13 cellular contexts compared by ENCODE assay signal in the genomic region with DNA sequence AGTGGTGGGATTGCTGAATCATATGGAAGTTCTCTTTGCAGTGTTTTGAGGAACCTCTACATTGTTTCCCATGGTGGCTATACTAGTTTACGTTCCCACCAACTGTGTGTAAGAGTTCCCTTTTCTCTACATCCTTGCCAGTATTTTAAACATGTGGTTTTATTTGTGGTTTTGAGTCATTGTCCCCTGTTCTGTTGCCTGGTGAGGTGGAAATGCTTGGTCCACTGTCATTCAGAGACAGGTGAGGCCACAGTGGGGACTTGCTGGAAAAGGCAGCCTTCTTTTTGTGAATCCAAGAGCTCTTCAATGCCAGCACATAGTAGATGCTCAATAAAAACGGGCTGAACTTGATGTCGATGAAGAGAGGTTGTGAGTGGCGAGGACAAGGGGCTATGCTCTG. TPM values are rescaled to one million over a fixed set of nuclear protein-coding genes. Genes with fewer than 3 reads are reported as not detected.
A peak's percentile ranks its signal among the peaks of the same experiment; 100 is the strongest.
DNase-seq lines count a peak whose midpoint lies in the region; ATAC-seq and TF ChIP-seq lines count a peak whose summit lies in the region.
"Had no signal": no experiment of that assay in that cellular context is flagged by ENCODE, and none has a peak within 500 bp of the region (broad histone marks: within the 10 kb centered on the region; RNA-seq: fewer than 3 reads in every experiment).

No MANE protein-coding gene starts in this region.

- TF ChIP-seq POLR2A in esophagus squamous epithelium (IDR thresholded peaks at IDR 0.05) = peak in 1 of 4 donors; percentile 8

- H3K4me3 ChIP-seq in PC-9 (no peak overlapping the region), esophagus squamous epithelium (no peak overlapping the region), psoas muscle (no peak overlapping the region)
- H3K4me3 ChIP-seq: A549, pancreas had no signal

- H3K27ac ChIP-seq in PC-9 = peak overlapping the region; percentile 82
- peak overlapping the region in 3 of 4 donors; percentile 80 to 93 (median 86) for H3K27ac ChIP-seq in esophagus squamous epithelium
- no peak overlapping the region for H3K27ac ChIP-seq in psoas muscle
- H3K27ac ChIP-seq: A549, pancreas had no signal

- H3K4me3 Mint-ChIP-seq in activated CD4-positive, alpha-beta T cell treated with anti-CD3 and anti-CD28 coated beads for 36 hours = no peak overlapping the region
- no peak overlapping the region for H3K4me3 Mint-ChIP-seq in stimulated activated naive B cell treated with anti-CD40 and anti-IgM and Interleukin-4, amounts not matched to agents 10 μg/mL and 1 μg/mL and 100 μg/mL, for 72 hours

- H3K9me2 ChIP-seq in PC-9 (ENCODE audit: insufficient read depth) = no peaks in the 10 kb centered on the region

- TF ChIP-seq CTCF in PC-9 (conservative IDR thresholded peaks at IDR 0.05) = no peak
- TF ChIP-seq CTCF in esophagus squamous epithelium (IDR thresholded peaks at IDR 0.05) = no peak
- TF ChIP-seq CTCF in psoas muscle (IDR thresholded peaks at IDR 0.05) = no peak

- no peak overlapping the region for H2AFZ ChIP-seq in PC-9

- no peaks in the 10 kb centered on the region for H3K36me3 Mint-ChIP-seq in activated CD4-positive, alpha-beta T cell treated with anti-CD3 and anti-CD28 coated beads for 36 hours (ENCODE audit: low read depth)
- no peaks in the 10 kb centered on the region for H3K36me3 Mint-ChIP-seq in stimulated activated naive B cell treated with anti-CD40 and anti-IgM and Interleukin-4, amounts not matched to agents 10 μg/mL and 1 μg/mL and 100 μg/mL, for 72 hours

- peak; percentile 47 for DNase-seq in activated CD4-positive, alpha-beta T cell treated with anti-CD3 and anti-CD28 coated beads for 36 hours
- DNase-seq in activated CD4-positive, alpha-beta T cell treated with anti-CD3 and anti-CD28 coated beads, Interleukin-2, amount 50 U/mL, for 1 hour = no peak
- DNase-seq in PC-9 (peak; percentile 71 to 98), esophagus squamous epithelium (lab: John Stamatoyannopoulos, UW) (no peak), globus pallidus (ENCODE audit: low spot score) (no peak), psoas muscle (no peak), left colon (no peak)
- DNase-seq in stimulated activated naive B cell treated with anti-CD40 and anti-IgM and Interleukin-4, amounts not matched to agents 10 μg/mL and 1 μg/mL and 100 μg/mL, for 72 hours = peak; percentile 12
- DNase-seq: dermis blood vessel endothelial cell, NCI-H1436 treated with DMSO at 0.1 percent for 48 hours, pancreas, Right ventricle myocardium superior had no signal

- peaks cover 9% of the 10 kb centered on the region for H3K27me3 Mint-ChIP-seq in activated CD4-positive, alpha-beta T cell treated with anti-CD3 and anti-CD28 coated beads for 36 hours
- H3K27me3 Mint-ChIP-seq in stimulated activated naive B cell treated with anti-CD40 and anti-IgM and Interleukin-4, amounts not matched to agents 10 μg/mL and 1 μg/mL and 100 μg/mL, for 72 hours = peaks cover 5% of the 10 kb centered on the region in 2 donors

- peak; percentile 36 for ATAC-seq in activated CD4-positive, alpha-beta T cell treated with anti-CD3 and anti-CD28 coated beads for 36 hours
- ATAC-seq in stimulated activated naive B cell treated with anti-CD40 and anti-IgM and Interleukin-4, amounts not matched to agents 10 μg/mL and 1 μg/mL and 100 μg/mL, for 72 hours (replicated peaks) = peak; percentile 84 to 88
- ATAC-seq in psoas muscle (no peak), left colon (no peak)
- ATAC-seq: A549, pancreas had no signal

- H3K4me2 ChIP-seq in PC-9 = peak overlapping the region; percentile 3; the same call in 1 of the 2 replicates
- H3K4me2 ChIP-seq: A549 had no signal

- no peaks in the 10 kb centered on the region for H3K27me3 ChIP-seq in PC-9 (ENCODE audit: insufficient read depth, low read depth)
- H3K27me3 ChIP-seq in esophagus squamous epithelium = no peaks in the 10 kb centered on the region
- no peaks in the 10 kb centered on the region for H3K27me3 ChIP-seq in psoas muscle (ENCODE audit: insufficient read depth in 3 of 3, low read length in 2 of 3)
- H3K27me3 ChIP-seq: pancreas had no signal

- H3K4me1 ChIP-seq in PC-9 (replicated peaks; ENCODE audit: insufficient read depth) (peaks cover 76% of the 10 kb centered on the region), esophagus squamous epithelium (peaks cover 37 to 67% (median 42%) of the 10 kb centered on the region in 3 donors), psoas muscle (no peaks in the 10 kb centered on the region)

- CTCF ChIA-PET in activated CD4-positive, alpha-beta T cell treated with anti-CD3 and anti-CD28 coated beads for 36 hours (lab: Charles Lee) = interaction anchor here (1.8 to 1.9 kb wide), 2 partner anchors 40 to 41 kb away, joined by 4 read pairs; no protein-coding TSS in a partner anchor
- CTCF ChIA-PET in PC-9 (lab: Charles Lee) = interaction anchor here (0.6 kb wide), 1 partner anchor 815 kb away, joined by 3 read pairs; no protein-coding TSS in a partner anchor

- H3K4me1 Mint-ChIP-seq in activated CD4-positive, alpha-beta T cell treated with anti-CD3 and anti-CD28 coated beads for 36 hours = peaks cover 33% of the 10 kb centered on the region
- peaks cover 11 to 26% of the 10 kb centered on the region in 2 donors for H3K4me1 Mint-ChIP-seq in stimulated activated naive B cell treated with anti-CD40 and anti-IgM and Interleukin-4, amounts not matched to agents 10 μg/mL and 1 μg/mL and 100 μg/mL, for 72 hours

- H3K36me3 ChIP-seq in PC-9 (ENCODE audit: low read depth) = no peaks in the 10 kb centered on the region
- H3K36me3 ChIP-seq in esophagus squamous epithelium = peaks cover 0 to 13% (median under 1%) of the 10 kb centered on the region in 3 donors
- H3K36me3 ChIP-seq in psoas muscle (ENCODE audit: insufficient read depth in 1 of 2, low read depth in 1 of 2) = no peaks in the 10 kb centered on the region
- H3K36me3 ChIP-seq: pancreas had no signal

- peaks cover 44% of the 10 kb centered on the region for H3F3A ChIP-seq in PC-9 (ENCODE audit: insufficient read depth, low read depth)

- H3K9me3 ChIP-seq in PC-9 (ENCODE audit: insufficient read depth, low read depth) = no peaks in the 10 kb centered on the region
- no peaks in the 10 kb centered on the region for H3K9me3 ChIP-seq in esophagus squamous epithelium
- H3K9me3 ChIP-seq in psoas muscle = no peaks in the 10 kb centered on the region
- H3K9me3 ChIP-seq: A549, pancreas had no signal

- H3K27ac Mint-ChIP-seq in activated CD4-positive, alpha-beta T cell treated with anti-CD3 and anti-CD28 coated beads for 36 hours = no peak overlapping the region
- H3K27ac Mint-ChIP-seq in stimulated activated naive B cell treated with anti-CD40 and anti-IgM and Interleukin-4, amounts not matched to agents 10 μg/mL and 1 μg/mL and 100 μg/mL, for 72 hours = peak overlapping the region; percentile 9

- WGBS in esophagus squamous epithelium, 2 donors = 66 to 70% methylated on average over 4 of the region's 4 CpGs
- 88 to 99% (median 92%) methylated on average over 4 of the region's 4 CpGs for WGBS in psoas muscle, 3 donors

- no peaks in the 10 kb centered on the region for H3K9me3 Mint-ChIP-seq in activated CD4-positive, alpha-beta T cell treated with anti-CD3 and anti-CD28 coated beads for 36 hours (ENCODE audit: low read depth)
- no peaks in the 10 kb centered on the region for H3K9me3 Mint-ChIP-seq in stimulated activated naive B cell treated with anti-CD40 and anti-IgM and Interleukin-4, amounts not matched to agents 10 μg/mL and 1 μg/mL and 100 μg/mL, for 72 hours

- no peaks in the 10 kb centered on the region for H3K79me2 ChIP-seq in PC-9 (ENCODE audit: low read depth)

- no TSS peak for BruUV-seq in PC-9 (replicated peaks; lab: Mats Ljungman, UMichigan)

- H4K20me1 ChIP-seq in PC-9 (ENCODE audit: insufficient read depth) = no peaks in the 10 kb centered on the region

- intact Hi-C loops in activated CD4-positive, alpha-beta T cell treated with anti-CD3 and anti-CD28 coated beads for 36 hours (cut with DNase I, micrococcal nuclease) = loop anchor here (2.0 kb wide), 4 partner anchors 33 to 503 kb away; no protein-coding TSS in a partner anchor
- intact Hi-C loops in PC-9 (cut with micrococcal nuclease; ENCODE audit: unreplicated experiment) = loop anchor here (5.0 kb wide), 3 partner anchors 48 to 452 kb away; no protein-coding TSS in a partner anchor
- intact Hi-C loops in esophagus squamous epithelium (cut with DNase I) = no loop called here
- intact Hi-C loops in psoas muscle (cut with DNase I) = no loop called here
- intact Hi-C loops in left colon (cut with DNase I, micrococcal nuclease) = no loop called here

- POLR2A ChIA-PET in activated CD4-positive, alpha-beta T cell treated with anti-CD3 and anti-CD28 coated beads for 36 hours (lab: Charles Lee) = no interaction called here
- POLR2A ChIA-PET in PC-9 (lab: Charles Lee; ENCODE audit: unreplicated experiment) = interaction anchor here (0.6 to 0.7 kb wide), 3 partner anchors 44 to 451 kb away, joined by 3 to 7 read pairs (median 5); no protein-coding TSS in a partner anchor

RNA-seq across cellular contexts. Expression of gene SH3PXD2B, which starts 44.2 kb away (rescaled TPM):
- 1 to 10 TPM; 1.3 to 1.8 TPM for total RNA-seq in activated CD4-positive, alpha-beta T cell treated with anti-CD3 and anti-CD28 coated beads for 36 hours
- total RNA-seq in PC-9 (2021) (26.1 and 29.3 TPM in 2 replicates), esophagus squamous epithelium (10 to 100 TPM in 3 of 4 donors, 1 to 10 TPM in 1; 7.1 to 22.1 (median 13.8) TPM), psoas muscle (1 to 10 TPM; 2.5 to 5.3 (median 3.0) TPM), left colon (10 to 100 TPM; 11.1 to 12.6 TPM)
- polyA plus RNA-seq in psoas muscle = 1 to 10 TPM in 1 of 3 donors, under 1 TPM in 2; 0.58 to 2.5 (median 0.77) TPM

Comparison
In these comparisons a context has a peak if more than half of its experiments do, and no peak if none do; other contexts are left out.
1. DNase-seq: peak in activated CD4-positive, alpha-beta T cell treated with anti-CD3 and anti-CD28 coated beads for 36 hours (single experiment), PC-9 (2 of 2) and stimulated activated naive B cell treated with anti-CD40 and anti-IgM and Interleukin-4, amounts not matched to agents 10 μg/mL and 1 μg/mL and 100 μg/mL, for 72 hours (single experiment); none in activated CD4-positive, alpha-beta T cell treated with anti-CD3 and anti-CD28 coated beads, Interleukin-2, amount 50 U/mL, for 1 hour (single experiment), esophagus squamous epithelium (single experiment), globus pallidus (single experiment), psoas muscle (0 of 2) and left colon (0 of 2).
2. ATAC-seq: peak in activated CD4-positive, alpha-beta T cell treated with anti-CD3 and anti-CD28 coated beads for 36 hours (single experiment) and stimulated activated naive B cell treated with anti-CD40 and anti-IgM and Interleukin-4, amounts not matched to agents 10 μg/mL and 1 μg/mL and 100 μg/mL, for 72 hours (2 of 2); none in psoas muscle (0 of 4) and left colon (single experiment).
3. intact Hi-C loops: an anchor here in activated CD4-positive, alpha-beta T cell treated with anti-CD3 and anti-CD28 coated beads for 36 hours (2.0 kb wide) and PC-9 (5.0 kb wide); none called in esophagus squamous epithelium, psoas muscle and left colon.